23 cellular contexts compared by ENCODE assay signal in the genomic region with DNA sequence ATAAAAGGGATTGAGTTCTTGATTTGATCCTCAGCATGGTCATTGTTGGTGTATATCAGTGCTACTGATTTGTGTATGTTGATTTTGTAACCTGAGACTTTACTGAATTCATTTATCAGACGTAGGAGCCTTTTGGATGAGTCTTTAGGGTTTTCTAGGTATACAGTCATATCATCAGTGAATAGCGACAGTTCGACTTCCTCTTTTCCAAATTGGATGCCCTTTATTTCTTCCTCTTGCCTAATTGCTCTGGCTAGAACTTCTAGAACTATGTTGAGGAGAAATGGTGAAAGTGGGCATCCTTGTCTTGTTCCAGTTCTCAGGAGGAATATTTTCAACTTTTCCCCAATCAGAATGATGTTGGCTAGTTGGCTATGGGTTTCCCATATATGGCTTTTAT.
"Had no signal": no experiment of that assay in that cellular context is flagged by ENCODE, and none has a peak within 500 bp of the region (broad histone marks: within the 10 kb centered on the region; RNA-seq: fewer than 3 reads in every experiment).

No MANE protein-coding gene starts in this region.

- H3K36me3 ChIP-seq: breast epithelium, esophagus squamous epithelium, gastrocnemius medialis, neural progenitor cell, thoracic aorta, vagina had no signal

- H3K4me1 Mint-ChIP-seq: activated naive CD8-positive, alpha-beta T cell treated with anti-CD3 and anti-CD28 coated beads, Interleukin-2, amount 10 ng/mL, durations not matched to agents 7 days and 5 days; central memory CD8-positive, alpha-beta T cell; mesothelial cell of epicardium; neural progenitor cell had no signal

- H3K4me3 Mint-ChIP-seq: activated naive CD8-positive, alpha-beta T cell treated with anti-CD3 and anti-CD28 coated beads, Interleukin-2, amount 10 ng/mL, durations not matched to agents 7 days and 5 days; activated T-cell treated with anti-CD3 and anti-CD28 coated beads, Interleukin-2, amount 50 U/mL, for 4 hours; central memory CD8-positive, alpha-beta T cell; mesothelial cell of epicardium; naive thymus-derived CD8-positive, alpha-beta T cell; neural progenitor cell; type B pancreatic cell had no signal

- H3K4me1 ChIP-seq: breast epithelium, esophagus squamous epithelium, gastrocnemius medialis, left ventricle myocardium inferior, neural progenitor cell, spleen, vagina had no signal

- H3K27ac Mint-ChIP-seq: activated naive CD8-positive, alpha-beta T cell treated with anti-CD3 and anti-CD28 coated beads, Interleukin-2, amount 10 ng/mL, durations not matched to agents 7 days and 5 days; mesothelial cell of epicardium; neural progenitor cell; type B pancreatic cell had no signal

- H3K4me3 ChIP-seq: breast epithelium, esophagus squamous epithelium, gastrocnemius medialis, left ventricle myocardium inferior, neural progenitor cell, spleen, thoracic aorta, vagina had no signal

- H3K9ac ChIP-seq: neural progenitor cell had no signal

- DNase-seq: activated CD8-positive, alpha-beta memory T cell treated with anti-CD3 and anti-CD28 coated beads for 24 hours; activated CD8-positive, alpha-beta memory T cell treated with anti-CD3 and anti-CD28 coated beads, Interleukin-2, amount 50 U/mL, for 48 hours; activated naive CD4-positive, alpha-beta T cell treated with Interleukin-2 at 50 U/mL for 16 hours; activated naive CD8-positive, alpha-beta T cell treated with anti-CD3 and anti-CD28 coated beads, Interleukin-2, amount 10 ng/mL, durations not matched to agents 7 days and 5 days; activated T-cell treated with anti-CD3 and anti-CD28 coated beads, Interleukin-2, amount 50 U/mL, for 4 hours; amniotic stem cell; effector memory CD4-positive, alpha-beta T cell; esophagus squamous epithelium; gastrocnemius medialis; hippocampal formation; left ventricle myocardium inferior; naive thymus-derived CD8-positive, alpha-beta T cell; retina; spleen; stimulated activated CD4-positive, alpha-beta T cell treated with anti-CD3 and anti-CD28 coated beads, Interleukin-4, amount 100 ng/mL, for 1 hour; stimulated activated naive CD4-positive, alpha-beta T cell had no signal

- H3K36me3 Mint-ChIP-seq: activated naive CD8-positive, alpha-beta T cell treated with anti-CD3 and anti-CD28 coated beads, Interleukin-2, amount 10 ng/mL, durations not matched to agents 7 days and 5 days; neural progenitor cell; type B pancreatic cell had no signal

- H3K9me3 ChIP-seq: gastrocnemius medialis, thoracic aorta had no signal

- H3K27ac ChIP-seq: breast epithelium, esophagus squamous epithelium, gastrocnemius medialis, left ventricle myocardium inferior, neural progenitor cell, spleen, thoracic aorta, vagina had no signal

- H3K27me3 ChIP-seq: breast epithelium, esophagus squamous epithelium, gastrocnemius medialis, neural progenitor cell, spleen, vagina had no signal

- ATAC-seq: activated T-cell treated with anti-CD3 and anti-CD28 coated beads, Interleukin-2, amount 50 U/mL, for 4 hours; gastrocnemius medialis; naive thymus-derived CD8-positive, alpha-beta T cell had no signal

- H3K27me3 Mint-ChIP-seq: central memory CD8-positive, alpha-beta T cell; naive thymus-derived CD8-positive, alpha-beta T cell had no signal

- H3K9me3 Mint-ChIP-seq: type B pancreatic cell had no signal
